In genomic region chr12:106345739-106346138, GRCh38 we compare ENCODE assay signal across 8 cellular contexts. TPM values are rescaled to one million over a fixed set of nuclear protein-coding genes. Genes with fewer than 3 reads are reported as not detected.
DNase-seq lines count a peak whose midpoint lies in the region; ATAC-seq and TF ChIP-seq lines count a peak whose summit lies in the region.

No MANE protein-coding gene starts in this region.

- peak; percentile 63 for ATAC-seq in activated naive CD8-positive, alpha-beta T cell treated with anti-CD3 and anti-CD28 coated beads, Interleukin-2, amount 50 U/mL, for 24 hours
- ATAC-seq in HG03520 (IDR thresholded peaks at IDR 0.05; ENCODE audit: unreplicated experiment) (no peak), HG02973 (IDR thresholded peaks at IDR 0.05; ENCODE audit: unreplicated experiment) (no peak)

- peak; percentile 14 to 21 (median 19) for TF ChIP-seq CTCF in testis (IDR thresholded peaks at IDR 0.05)

- peaks cover 16% of the 10 kb centered on the region for H3K4me1 ChIP-seq in testis

- H3K9me3 ChIP-seq in testis = no peaks in the 10 kb centered on the region

- no peak for TF ChIP-seq POLR2A in testis (IDR thresholded peaks at IDR 0.05)

- no peaks in the 10 kb centered on the region for H3K27me3 ChIP-seq in testis

- H3K27me3 Mint-ChIP-seq in activated naive CD8-positive, alpha-beta T cell treated with anti-CD3 and anti-CD28 coated beads, Interleukin-2, amount 50 U/mL, for 24 hours = no peaks in the 10 kb centered on the region

- H3K27ac ChIP-seq in testis = no peak overlapping the region

- H3K4me1 Mint-ChIP-seq in activated naive CD8-positive, alpha-beta T cell treated with anti-CD3 and anti-CD28 coated beads, Interleukin-2, amount 50 U/mL, for 24 hours = no peaks in the 10 kb centered on the region

- intact Hi-C loops in testis (cut with DNase I; ENCODE audit: low total_unique reads) = no loop called here

- no peak overlapping the region for H3K4me3 ChIP-seq in testis

- H3K27ac Mint-ChIP-seq in activated naive CD8-positive, alpha-beta T cell treated with anti-CD3 and anti-CD28 coated beads, Interleukin-2, amount 50 U/mL, for 24 hours = no peak overlapping the region

- DNase-seq in DMS 273 (lab: John Stamatoyannopoulos, UW; ENCODE audit: unreplicated experiment) (peak; percentile 74), LoVo (ENCODE audit: low spot score) (peak; percentile 20), iPS DF 19.7 (ENCODE audit: low read depth, low spot score) (peak; percentile 74), testis (peak; percentile 65), 8988T (no peak)
- DNase-seq in activated naive CD8-positive, alpha-beta T cell treated with anti-CD3 and anti-CD28 coated beads, Interleukin-2, amount 50 U/mL, for 24 hours = no peak

- no peaks in the 10 kb centered on the region for H3K36me3 ChIP-seq in testis (ENCODE audit: low read depth, missing control alignments)

- no peaks in the 10 kb centered on the region for H3K9me3 Mint-ChIP-seq in activated naive CD8-positive, alpha-beta T cell treated with anti-CD3 and anti-CD28 coated beads, Interleukin-2, amount 50 U/mL, for 24 hours

- WGBS in testis, 2 donors = 73 to 93% methylated on average over 5 of the region's 5 CpGs

- H3K36me3 Mint-ChIP-seq in activated naive CD8-positive, alpha-beta T cell treated with anti-CD3 and anti-CD28 coated beads, Interleukin-2, amount 50 U/mL, for 24 hours (ENCODE audit: low read depth) = peaks cover 7% of the 10 kb centered on the region

- H3K4me3 Mint-ChIP-seq in activated naive CD8-positive, alpha-beta T cell treated with anti-CD3 and anti-CD28 coated beads, Interleukin-2, amount 50 U/mL, for 24 hours = no peak overlapping the region

RNA-seq across cellular contexts. Expression of gene POLR3B, which starts 11.8 kb away (rescaled TPM):
- total RNA-seq in testis = 10 to 100 TPM; 13.0 to 15.3 TPM
- polyA plus RNA-seq in testis (ENCODE audit: insufficient read depth, low read depth, low replicate concordance) = 9.1 TPM

RNA-seq across cellular contexts. Expression of gene TCP11L2, which starts 43.2 kb away (rescaled TPM):
- total RNA-seq in testis = 10 to 100 TPM; 31.0 to 33.9 TPM
- 15.8 TPM for polyA plus RNA-seq in testis (ENCODE audit: insufficient read depth, low read depth, low replicate concordance)

Comparison
In these comparisons a context has a peak if more than half of its experiments do, and no peak if none do; other contexts are left out.
1. DNase-seq: peak in DMS 273 (single experiment), LoVo (single experiment), iPS DF 19.7 (single experiment) and testis (single experiment); none in activated naive CD8-positive, alpha-beta T cell treated with anti-CD3 and anti-CD28 coated beads, Interleukin-2, amount 50 U/mL, for 24 hours (single experiment) and 8988T (single experiment).